Comparison of ENCODE assay signal across 11 cellular contexts in genomic region chr12:25328082-25328712, GRCh38.
DNase-seq lines count a peak whose midpoint lies in the region; ATAC-seq and TF ChIP-seq lines count a peak whose summit lies in the region.
"Had no signal": no experiment of that assay in that cellular context is flagged by ENCODE, and none has a peak within 500 bp of the region (broad histone marks: within the 10 kb centered on the region; RNA-seq: fewer than 3 reads in every experiment).

No MANE protein-coding gene starts in this region.

- H3K4me3 ChIP-seq in choroid plexus epithelial cell (ENCODE audit: low read depth, low read length), result no peak overlapping the region
- H3K4me3 ChIP-seq in mucosa of descending colon, result no peak overlapping the region

- peak; percentile 90 for ATAC-seq in mucosa of descending colon

- no peak overlapping the region for H3K27ac Mint-ChIP-seq in CD14-positive monocyte
- H3K27ac Mint-ChIP-seq: brain had no signal

- DNase-seq in NCI-H2107 treated with DMSO at 0.1 percent for 48 hours (lab: John Stamatoyannopoulos, UW; ENCODE audit: unreplicated experiment), result peak; percentile 9
- DNase-seq in NCI-H2107 (lab: John Stamatoyannopoulos, UW), result no peak
- DNase-seq in NAMALWA (ENCODE audit: low spot score), result peak; percentile 53
- peak; percentile 76 for DNase-seq in choroid plexus epithelial cell (ENCODE audit: low read depth)
- DNase-seq in mucosa of descending colon, result peak in 1 of 3 donors; percentile 32
- DNase-seq in NOMO-1 treated with dmso at 0.1 percent for 144 hours (lab: John Stamatoyannopoulos, UW; ENCODE audit: unreplicated experiment), result no peak
- no peak for DNase-seq in CD14-positive monocyte (ENCODE audit: low spot score)
- DNase-seq in NCI-H146 (lab: John Stamatoyannopoulos, UW), result no peak
- DNase-seq: activated CD8-positive, alpha-beta memory T cell treated with anti-CD3 and anti-CD28 coated beads for 24 hours; NCI-H1092 had no signal

- H3K27me3 Mint-ChIP-seq in CD14-positive monocyte (ENCODE audit: low read depth in 3 of 3), result peaks cover 0 to 5% (median 1%) of the 10 kb centered on the region in 3 donors
- H3K27me3 Mint-ChIP-seq: brain had no signal

- H3K4me3 Mint-ChIP-seq in CD14-positive monocyte, result no peak overlapping the region
- H3K4me3 Mint-ChIP-seq: brain had no signal

- no peaks in the 10 kb centered on the region for H3K9me3 Mint-ChIP-seq in CD14-positive monocyte

- intact Hi-C loops in mucosa of descending colon (cut with DNase I, micrococcal nuclease), result no loop called here
- intact Hi-C loops in CD14-positive monocyte (cut with micrococcal nuclease), result no loop called here

- no peaks in the 10 kb centered on the region for H3K36me3 ChIP-seq in mucosa of descending colon (ENCODE audit: low read depth)

- peaks cover 7% of the 10 kb centered on the region for H3K4me1 Mint-ChIP-seq in CD14-positive monocyte

- H3K9me3 ChIP-seq in mucosa of descending colon, result no peaks in the 10 kb centered on the region

- H3K4me1 ChIP-seq in mucosa of descending colon (ENCODE audit: low read depth), result no peaks in the 10 kb centered on the region

- no peaks in the 10 kb centered on the region for H3K36me3 Mint-ChIP-seq in CD14-positive monocyte
- H3K36me3 Mint-ChIP-seq: brain had no signal

- TF ChIP-seq CTCF in choroid plexus epithelial cell (conservative IDR thresholded peaks at IDR 0.05; ENCODE audit: low read depth, low read length) (no peak), mucosa of descending colon (IDR thresholded peaks at IDR 0.05) (no peak), CD14-positive monocyte (IDR thresholded peaks at IDR 0.05) (no peak)

Comparison
In these comparisons a context has a peak if more than half of its experiments do, and no peak if none do; other contexts are left out.
1. DNase-seq: peak in NCI-H2107 treated with DMSO at 0.1 percent for 48 hours (single experiment), NAMALWA (single experiment) and choroid plexus epithelial cell (single experiment); none in NCI-H2107 (single experiment), NOMO-1 treated with dmso at 0.1 percent for 144 hours (single experiment), CD14-positive monocyte (single experiment) and NCI-H146 (single experiment).